8 cellular contexts compared by ENCODE assay signal in genomic region chr12:118061876-118062791, GRCh38. TPM values are rescaled to one million over a fixed set of nuclear protein-coding genes. Genes with fewer than 3 reads are reported as not detected.
A peak's percentile ranks its signal among the peaks of the same experiment; 100 is the strongest.
DNase-seq lines count a peak whose midpoint lies in the region; ATAC-seq, FAIRE-seq and TF ChIP-seq lines count a peak whose summit lies in the region.

No MANE protein-coding gene starts in this region.

- CTCF ChIA-PET in BJ (lab: Yijun Ruan, JAX) = interaction anchor here (1.0 to 1.2 kb wide), 2 partner anchors 32 to 312 kb away, joined by 3 read pairs; no protein-coding TSS in a partner anchor

- H3K27me3 ChIP-seq in BJ (ENCODE audit: control insufficient read depth, insufficient read depth, low read length) = no peaks in the 10 kb centered on the region
- H3K27me3 ChIP-seq in bronchial epithelial cell (ENCODE audit: control insufficient read depth, insufficient read depth, low read length) = no peaks in the 10 kb centered on the region

- POLR2A ChIA-PET in BJ (lab: Charles Lee) = no interaction called here

- no peak for ATAC-seq in GM18858 (IDR thresholded peaks at IDR 0.05; ENCODE audit: unreplicated experiment)

- H3K4me3 ChIP-seq in BJ (ENCODE audit: low read depth, low read length) (peak overlapping the region; percentile 92), bronchial epithelial cell (ENCODE audit: low read depth, low read length) (peak overlapping the region; percentile 61), skeletal muscle cell (ENCODE audit: low read depth, low read length) (peak overlapping the region; percentile 82)

- H3K36me3 ChIP-seq in BJ (ENCODE audit: control insufficient read depth, insufficient read depth, low read length) (no peaks in the 10 kb centered on the region; the same call in 1 of the 2 replicates), bronchial epithelial cell (ENCODE audit: control insufficient read depth, insufficient read depth, low read length) (no peaks in the 10 kb centered on the region)

- no peak for TF ChIP-seq CTCF in BJ (IDR thresholded peaks at IDR 0.05; ENCODE audit: insufficient read depth, low read depth, low read length)
- TF ChIP-seq CTCF in bronchial epithelial cell (IDR thresholded peaks at IDR 0.05; ENCODE audit: insufficient read depth, low read length, severe bottlenecking) = no peak

- in situ Hi-C loops in GM18951 (cut with MboI; ENCODE audit: low sequenced_read_pairs, unreplicated experiment) = no loop called here

- DNase-seq in BJ (ENCODE audit: low read depth) (no peak), OCI-M1 (lab: John Stamatoyannopoulos, UW) (peak; percentile 60), bronchial epithelial cell (ENCODE audit: low read depth) (peak; percentile 42), iPS-NIHi11 (ENCODE audit: low spot score) (peak; percentile 60), skeletal muscle cell (ENCODE audit: low read depth) (no peak), amniotic stem cell (lab: John Stamatoyannopoulos, UW) (no peak)

- no peak for FAIRE-seq in bronchial epithelial cell (lab: Jason Lieb, UNC)

- TF ChIP-seq POLR2A in GM18951 (IDR thresholded peaks at IDR 0.05; ENCODE audit: extremely low read depth, insufficient read depth, insufficient read length) = peak; percentile 42

RNA-seq across cellular contexts. Expression of gene WSB2, which starts 1.2 kb away (rescaled TPM):
- polyA plus RNA-seq in BJ (2011; rRNA removed) = 156 and 234 TPM in 2 replicates
- polyA minus RNA-seq in BJ (2011; rRNA and poly(A)+ RNA removed) = 238 and 393 TPM in 2 replicates
- total RNA-seq in bronchial epithelial cell = 125 and 234 TPM in 2 replicates

RNA-seq across cellular contexts. Expression of gene VSIG10, which starts 41.7 kb away (rescaled TPM):
- 9.3 and 11.3 TPM in 2 replicates for polyA plus RNA-seq in BJ (2011; rRNA removed)
- polyA minus RNA-seq in BJ (2011; rRNA and poly(A)+ RNA removed) = 14.4 and 22.8 TPM in 2 replicates
- total RNA-seq in bronchial epithelial cell = 20.0 and 23.0 TPM in 2 replicates

RNA-seq across cellular contexts. Expression of gene RFC5, which starts 45.6 kb away (rescaled TPM):
- polyA plus RNA-seq in BJ (2011; rRNA removed) = 11.5 and 13.3 TPM in 2 replicates
- polyA minus RNA-seq in BJ (2011; rRNA and poly(A)+ RNA removed) = 6.8 and 7.8 TPM in 2 replicates
- 6.1 and 7.4 TPM in 2 replicates for total RNA-seq in bronchial epithelial cell

Comparison
In these comparisons a context has a peak if more than half of its experiments do, and no peak if none do; other contexts are left out.
1. DNase-seq: peak in OCI-M1 (single experiment), bronchial epithelial cell (single experiment) and iPS-NIHi11 (single experiment); none in BJ (single experiment), skeletal muscle cell (single experiment) and amniotic stem cell (single experiment).
2. Peak in every context shown above with its lines, with median percentiles within 50 percentile points of each other: H3K4me3 ChIP-seq.